30 cellular contexts compared by ENCODE assay signal in genomic region chr7:3000566-3000965, GRCh38. TPM values are rescaled to one million over a fixed set of nuclear protein-coding genes. Genes with fewer than 3 reads are reported as not detected.
A peak's percentile ranks its signal among the peaks of the same experiment; 100 is the strongest.
DNase-seq lines count a peak whose midpoint lies in the region; ATAC-seq and TF ChIP-seq lines count a peak whose summit lies in the region.
"Had no signal": no experiment of that assay in that cellular context is flagged by ENCODE, and none has a peak within 500 bp of the region (broad histone marks: within the 10 kb centered on the region; RNA-seq: fewer than 3 reads in every experiment).

No MANE protein-coding gene starts in this region.

- RAD21 ChIA-PET in HCT116 (lab: Charles Lee; ENCODE audit: low non-redundant PET in 1 of 2, low total read pairs in 2 of 2, uncharacterized antibody in 2 of 2, unreplicated experiment in 2 of 2): no interaction called here

- peaks cover 57% of the 10 kb centered on the region for H3K36me3 Mint-ChIP-seq in activated CD8-positive, alpha-beta T cell treated with anti-CD3 and anti-CD28 coated beads for 36 hours (ENCODE audit: low read depth)
- peaks cover 68% of the 10 kb centered on the region for H3K36me3 Mint-ChIP-seq in activated CD8-positive, alpha-beta T cell treated with anti-CD3 and anti-CD28 coated beads, Interleukin-2, amount 10 ng/mL, durations not matched to agents 7 days and 5 days (ENCODE audit: low read depth)

- no peaks in the 10 kb centered on the region for H3K9me2 ChIP-seq in HCT116 (ENCODE audit: insufficient read depth)

- H3K4me1 ChIP-seq in HCT116 (ENCODE audit: control insufficient read depth in 1 of 2, insufficient read depth in 2 of 2, low read length in 2 of 2) (0 out of 4 replicates have a peak, but pooled peaks cover 0 to 2% of the 10 kb centered on the region in 2 experiments), colonic mucosa (no peaks in the 10 kb centered on the region), smooth muscle cell (ENCODE audit: low read depth) (no peaks in the 10 kb centered on the region)
- H3K4me1 ChIP-seq: BE2C, gastroesophageal sphincter, suprapubic skin had no signal

- no peak for DNase-seq in activated CD8-positive, alpha-beta T cell treated with anti-CD3 and anti-CD28 coated beads for 36 hours
- no peak for DNase-seq in activated CD8-positive, alpha-beta T cell treated with anti-CD3 and anti-CD28 coated beads, Interleukin-2, amount 10 ng/mL, durations not matched to agents 7 days and 5 days
- DNase-seq in HCT116 (ENCODE audit: low read depth, low spot score) (no peak), colonic mucosa (peak; percentile 7), posterior vena cava (ENCODE audit: low spot score) (peak; percentile 44), smooth muscle cell (lab: John Stamatoyannopoulos, UW; ENCODE audit: unreplicated experiment) (no peak)
- DNase-seq: activated CD4-positive, alpha-beta T cell treated with anti-CD3 and anti-CD28 coated beads for 1 hour; activated naive CD4-positive, alpha-beta T cell treated with anti-CD3 and anti-CD28 coated beads, Interleukin-2, amount 50 U/mL, for 16 hours; amygdala; BE2C; brain microvascular endothelial cell; CD8-positive, alpha-beta memory T cell; DMS153; GOT3; KBM-7; left cardiac atrium; NCI-H1105; NCI-H1930; NCI-H2171 treated with DMSO at 0.1 percent for 48 hours; NCI-H524; nephron progenitor cell; PC-3; stimulated activated naive CD4-positive, alpha-beta T cell had no signal

- no TSS peak for BruUV-seq in HCT116 (replicated peaks; lab: Mats Ljungman, UMichigan)

- H3K36me3 ChIP-seq in HCT116 (ENCODE audit: control insufficient read depth in 1 of 2, insufficient read depth in 2 of 2, low read length in 2 of 2) (no peaks in the 10 kb centered on the region), colonic mucosa (no peaks in the 10 kb centered on the region), smooth muscle cell (ENCODE audit: low read depth) (no peaks in the 10 kb centered on the region)
- H3K36me3 ChIP-seq: BE2C, brain microvascular endothelial cell, gastroesophageal sphincter, suprapubic skin had no signal

- no peaks in the 10 kb centered on the region for H3K79me2 ChIP-seq in HCT116 (ENCODE audit: insufficient read depth, low read length)
- no peaks in the 10 kb centered on the region for H3K79me2 ChIP-seq in smooth muscle cell (ENCODE audit: low read depth)
- H3K79me2 ChIP-seq: hepatocyte had no signal

- TF ChIP-seq RAD21 in HCT116 (IDR thresholded peaks at IDR 0.05; ENCODE audit: low read depth): peak; percentile 32; the same call in 1 of the 2 replicates

- no peaks in the 10 kb centered on the region for H4K20me1 ChIP-seq in HCT116 (ENCODE audit: insufficient read depth)
- H4K20me1 ChIP-seq in smooth muscle cell (ENCODE audit: low read depth): no peaks in the 10 kb centered on the region

- no peaks in the 10 kb centered on the region for H3F3A ChIP-seq in smooth muscle cell (ENCODE audit: low read depth)

- 95% methylated on average over 8 of the region's 8 CpGs for WGBS in smooth muscle cell (ENCODE audit: low lambda C conversion rate)

- intact Hi-C loops in activated CD8-positive, alpha-beta T cell treated with anti-CD3 and anti-CD28 coated beads for 36 hours (cut with micrococcal nuclease): no loop called here
- intact Hi-C loops in HCT116 (cut with micrococcal nuclease): no loop called here
- intact Hi-C loops in colonic mucosa (cut with DNase I): no loop called here
- intact Hi-C loops in posterior vena cava (cut with DNase I): no loop called here

- H3K27ac ChIP-seq in HCT116 (ENCODE audit: low read depth, low read length): no peak overlapping the region
- no peak overlapping the region for H3K27ac ChIP-seq in colonic mucosa
- no peak overlapping the region for H3K27ac ChIP-seq in smooth muscle cell (ENCODE audit: low read depth)
- H3K27ac ChIP-seq: brain microvascular endothelial cell, gastroesophageal sphincter, hepatocyte, skin epidermis, suprapubic skin had no signal

- H3K4me2 ChIP-seq in HCT116 (ENCODE audit: low read length) (no peak overlapping the region), smooth muscle cell (no peak overlapping the region)
- H3K4me2 ChIP-seq: hepatocyte had no signal

- peaks cover 20% of the 10 kb centered on the region for H3K4me1 Mint-ChIP-seq in activated CD8-positive, alpha-beta T cell treated with anti-CD3 and anti-CD28 coated beads for 36 hours (ENCODE audit: low read depth)
- peaks cover 11% of the 10 kb centered on the region for H3K4me1 Mint-ChIP-seq in activated CD8-positive, alpha-beta T cell treated with anti-CD3 and anti-CD28 coated beads, Interleukin-2, amount 10 ng/mL, durations not matched to agents 7 days and 5 days (ENCODE audit: low read depth)

- no peak overlapping the region for H3K4me3 ChIP-seq in HCT116 (replicated peaks in 1 of 2; ENCODE audit: low read depth in 1 of 2, low read length in 2 of 2)
- H3K4me3 ChIP-seq in colonic mucosa: no peak overlapping the region
- no peak overlapping the region for H3K4me3 ChIP-seq in smooth muscle cell
- H3K4me3 ChIP-seq: gastroesophageal sphincter, hepatocyte, lung, skin epidermis, suprapubic skin had no signal

- no peak for TF ChIP-seq POLR2A in HCT116 (IDR thresholded peaks at IDR 0.05; ENCODE audit: borderline replicate concordance, extremely low read depth, insufficient read depth, insufficient read length)

- no peak overlapping the region for H2AFZ ChIP-seq in HCT116 (ENCODE audit: low read depth, low read length, poor library complexity, severe bottlenecking)
- no peak overlapping the region for H2AFZ ChIP-seq in smooth muscle cell (ENCODE audit: low read depth)
- H2AFZ ChIP-seq: hepatocyte had no signal

- H3K27me3 ChIP-seq in HCT116 (ENCODE audit: insufficient read depth, low read length) (no peaks in the 10 kb centered on the region), colonic mucosa (no peaks in the 10 kb centered on the region), smooth muscle cell (ENCODE audit: low read depth) (no peaks in the 10 kb centered on the region)
- H3K27me3 ChIP-seq: BE2C, brain microvascular endothelial cell, hepatocyte, suprapubic skin had no signal

- H3K9ac ChIP-seq in HCT116 (ENCODE audit: low read length) (no peak overlapping the region), colonic mucosa (ENCODE audit: low read depth in 2 of 2, low read length in 2 of 2) (no peak overlapping the region), smooth muscle cell (ENCODE audit: low read depth) (no peak overlapping the region)

- H3K27ac Mint-ChIP-seq in activated CD8-positive, alpha-beta T cell treated with anti-CD3 and anti-CD28 coated beads for 36 hours: peak overlapping the region; percentile 20
- H3K27ac Mint-ChIP-seq in activated CD8-positive, alpha-beta T cell treated with anti-CD3 and anti-CD28 coated beads, Interleukin-2, amount 10 ng/mL, durations not matched to agents 7 days and 5 days: no peak overlapping the region

- CTCF ChIA-PET in activated CD8-positive, alpha-beta T cell treated with anti-CD3 and anti-CD28 coated beads for 36 hours (lab: Charles Lee): interaction anchor here (0.9 kb wide), 1 partner anchor 10 kb away, joined by 3 read pairs; no protein-coding TSS in a partner anchor
- CTCF ChIA-PET in activated CD8-positive, alpha-beta T cell treated with anti-CD3 and anti-CD28 coated beads, Interleukin-2, amount 10 ng/mL, durations not matched to agents 7 days and 5 days (lab: Charles Lee): interaction anchor here (0.9 kb wide), 1 partner anchor 10 kb away, joined by 5 read pairs; no protein-coding TSS in a partner anchor
- CTCF ChIA-PET in HCT116 (lab: Charles Lee): no interaction called here

- H3K9me3 ChIP-seq in HCT116 (ENCODE audit: control insufficient read depth in 1 of 2, insufficient read depth in 1 of 2, low read depth in 1 of 2, low read length in 2 of 2) (no peaks in the 10 kb centered on the region), colonic mucosa (no peaks in the 10 kb centered on the region), smooth muscle cell (replicated peaks; ENCODE audit: low read depth) (no peaks in the 10 kb centered on the region)
- H3K9me3 ChIP-seq: BE2C, suprapubic skin had no signal

- POLR2A ChIA-PET in activated CD8-positive, alpha-beta T cell treated with anti-CD3 and anti-CD28 coated beads for 36 hours (lab: Charles Lee): interaction anchor here (1.6 kb wide), 1 partner anchor 10 kb away, joined by 5 read pairs; no protein-coding TSS in a partner anchor
- POLR2A ChIA-PET in activated CD8-positive, alpha-beta T cell treated with anti-CD3 and anti-CD28 coated beads, Interleukin-2, amount 10 ng/mL, durations not matched to agents 7 days and 5 days (lab: Charles Lee): no interaction called here
- POLR2A ChIA-PET in HCT116 (lab: Charles Lee): no interaction called here

- no peak for ATAC-seq in activated CD8-positive, alpha-beta T cell treated with anti-CD3 and anti-CD28 coated beads for 36 hours
- ATAC-seq in activated CD8-positive, alpha-beta T cell treated with anti-CD3 and anti-CD28 coated beads, Interleukin-2, amount 10 ng/mL, durations not matched to agents 7 days and 5 days: no peak
- ATAC-seq in HCT116: no peak
- ATAC-seq in HG03108 (IDR thresholded peaks at IDR 0.05; ENCODE audit: unreplicated experiment): no peak
- ATAC-seq: gastroesophageal sphincter, left cardiac atrium, PC-3 had no signal

- H3K27me3 Mint-ChIP-seq in activated CD8-positive, alpha-beta T cell treated with anti-CD3 and anti-CD28 coated beads for 36 hours: no peaks in the 10 kb centered on the region
- no peaks in the 10 kb centered on the region for H3K27me3 Mint-ChIP-seq in activated CD8-positive, alpha-beta T cell treated with anti-CD3 and anti-CD28 coated beads, Interleukin-2, amount 10 ng/mL, durations not matched to agents 7 days and 5 days (ENCODE audit: low read depth)

- no peak for TF ChIP-seq CTCF in activated CD8-positive, alpha-beta T cell treated with anti-CD3 and anti-CD28 coated beads for 36 hours (IDR thresholded peaks at IDR 0.05)
- TF ChIP-seq CTCF in HCT116 (IDR thresholded peaks at IDR 0.05 in 2 of 3, conservative IDR thresholded peaks at IDR 0.05 in 1 of 3; ENCODE audit: borderline replicate concordance in 1 of 3, insufficient read depth in 1 of 3, low read depth in 2 of 3, low read length in 2 of 3) (no peak), colonic mucosa (IDR thresholded peaks at IDR 0.05) (no peak), smooth muscle cell (IDR thresholded peaks at IDR 0.05; ENCODE audit: borderline replicate concordance, insufficient read depth, poor library complexity, severe bottlenecking) (no peak)

- peaks cover 12% of the 10 kb centered on the region for H3K9me3 Mint-ChIP-seq in activated CD8-positive, alpha-beta T cell treated with anti-CD3 and anti-CD28 coated beads for 36 hours
- H3K9me3 Mint-ChIP-seq in activated CD8-positive, alpha-beta T cell treated with anti-CD3 and anti-CD28 coated beads, Interleukin-2, amount 10 ng/mL, durations not matched to agents 7 days and 5 days (ENCODE audit: insufficient read depth): peaks cover 9% of the 10 kb centered on the region

- H3K4me3 Mint-ChIP-seq in activated CD8-positive, alpha-beta T cell treated with anti-CD3 and anti-CD28 coated beads for 36 hours: no peak overlapping the region
- H3K4me3 Mint-ChIP-seq in activated CD8-positive, alpha-beta T cell treated with anti-CD3 and anti-CD28 coated beads, Interleukin-2, amount 10 ng/mL, durations not matched to agents 7 days and 5 days: no peak overlapping the region
- H3K4me3 Mint-ChIP-seq: CD8-positive, alpha-beta memory T cell; nephron progenitor cell had no signal

RNA-seq across cellular contexts. Expression of gene CARD11, which starts 43.1 kb away (rescaled TPM):
- 100 to 1,000 TPM in 1 of 2 experiments, 10 to 100 TPM in 1; 98.3 to 103 TPM for total RNA-seq in activated CD8-positive, alpha-beta T cell treated with anti-CD3 and anti-CD28 coated beads for 36 hours
- 100 to 1,000 TPM; 178 TPM for total RNA-seq in activated CD8-positive, alpha-beta T cell treated with anti-CD3 and anti-CD28 coated beads, Interleukin-2, amount 10 ng/mL, durations not matched to agents 7 days and 5 days
- total RNA-seq in HCT116 (2021; ENCODE audit: unreplicated experiment) (0.57 TPM), colonic mucosa (1 to 10 TPM; 1.8 to 5.0 TPM), posterior vena cava (1 to 10 TPM in 1 of 2 donors, under 1 TPM in 1; 0.86 to 1.9 TPM), smooth muscle cell (0.45 and 2.4 TPM in 2 replicates)
- polyA plus RNA-seq in HCT116 (2012): 0.16 and 0.31 TPM in 2 replicates
- 1.3 and 2.8 TPM in 2 replicates for polyA plus RNA-seq in smooth muscle cell
- total RNA-seq: MCF 10A, PC-3 had no signal

Comparison
In these comparisons a context has a peak if more than half of its experiments do, and no peak if none do; other contexts are left out.
1. DNase-seq: peak in colonic mucosa (single experiment) and posterior vena cava (single experiment); none in activated CD8-positive, alpha-beta T cell treated with anti-CD3 and anti-CD28 coated beads for 36 hours (single experiment), activated CD8-positive, alpha-beta T cell treated with anti-CD3 and anti-CD28 coated beads, Interleukin-2, amount 10 ng/mL, durations not matched to agents 7 days and 5 days (single experiment), HCT116 (single experiment) and smooth muscle cell (single experiment).
2. RNA of gene CARD11, which starts 43.1 kb away (total RNA-seq): 178 TPM in activated CD8-positive, alpha-beta T cell treated with anti-CD3 and anti-CD28 coated beads, Interleukin-2, amount 10 ng/mL, durations not matched to agents 7 days and 5 days and 98.3 to 103 TPM in activated CD8-positive, alpha-beta T cell treated with anti-CD3 and anti-CD28 coated beads for 36 hours; 1.8 to 5.0 TPM in colonic mucosa, 0.45 to 2.4 TPM in smooth muscle cell, 0.86 to 1.9 TPM in posterior vena cava and 0.57 TPM in HCT116 (single experiment); every median in the first group is over 10 times any median in the second.